25 cellular contexts compared by ENCODE assay signal in genomic region chr1:192160186-192160585, GRCh38. TPM values are rescaled to one million over a fixed set of nuclear protein-coding genes. Genes with fewer than 3 reads are reported as not detected.
A peak's percentile ranks its signal among the peaks of the same experiment; 100 is the strongest.
DNase-seq lines count a peak whose midpoint lies in the region; ATAC-seq and TF ChIP-seq lines count a peak whose summit lies in the region.
"Had no signal": no experiment of that assay in that cellular context is flagged by ENCODE, and none has a peak within 500 bp of the region (broad histone marks: within the 10 kb centered on the region; RNA-seq: fewer than 3 reads in every experiment).

No MANE protein-coding gene starts in this region.

- in situ Hi-C loops in KBM-7 (cut with MboI; ENCODE audit: low pct_unique_long_range_greater_than_20kb, low sequenced_read_pairs) = no loop called here

- H3K4me1 ChIP-seq in OCI-LY1 (ENCODE audit: insufficient read depth, low read length, severe bottlenecking) = peaks cover 6% of the 10 kb centered on the region
- H3K4me1 ChIP-seq: breast epithelium, Caco-2 had no signal

- no peaks in the 10 kb centered on the region for H3K4me1 Mint-ChIP-seq in effector memory CD8-positive, alpha-beta T cell (ENCODE audit: low read depth in 2 of 2)
- H3K4me1 Mint-ChIP-seq: activated B cell treated with CpG ODN at 0.5 μM for 24 hours, memory B cell had no signal

- no peak for TF ChIP-seq CTCF in OCI-LY1 (IDR thresholded peaks at IDR 0.05; ENCODE audit: low read length)

- 0 out of 2 replicates have a peak overlapping the region, but pooled peaks have one; percentile 54 for H3K9ac ChIP-seq in OCI-LY1 (ENCODE audit: low read length)
- H3K9ac ChIP-seq: KMS-11 had no signal

- H3K79me2 ChIP-seq in OCI-LY1 (ENCODE audit: insufficient read depth, low read length) = no peaks in the 10 kb centered on the region

- H3K27me3 Mint-ChIP-seq in effector memory CD8-positive, alpha-beta T cell = no peaks in the 10 kb centered on the region
- H3K27me3 Mint-ChIP-seq: activated B cell treated with CpG ODN at 0.5 μM for 24 hours; activated CD4-positive, alpha-beta memory T cell treated with anti-CD3 and anti-CD28 coated beads for 36 hours; memory B cell; naive thymus-derived CD4-positive, alpha-beta T cell had no signal

- H3K27ac Mint-ChIP-seq in effector memory CD8-positive, alpha-beta T cell = no peak overlapping the region
- H3K27ac Mint-ChIP-seq: activated B cell treated with CpG ODN at 0.5 μM for 24 hours; activated CD4-positive, alpha-beta memory T cell treated with anti-CD3 and anti-CD28 coated beads for 36 hours; memory B cell; naive thymus-derived CD4-positive, alpha-beta T cell had no signal

- no peaks in the 10 kb centered on the region for H3K9me2 ChIP-seq in OCI-LY1 (ENCODE audit: low read depth, low read length)

- peak; percentile 36 to 52 for DNase-seq in AML-193 (lab: John Stamatoyannopoulos, UW)
- DNase-seq in KBM-7 = peak; percentile 43
- no peak for DNase-seq in effector memory CD8-positive, alpha-beta T cell
- no peak for DNase-seq in Right ventricle myocardium inferior (ENCODE audit: missing footprints)
- no peak for DNase-seq in RPMI8226
- DNase-seq: activated B cell treated with CpG ODN at 0.5 μM for 24 hours; activated CD4-positive, alpha-beta memory T cell treated with anti-CD3 and anti-CD28 coated beads for 36 hours; activated gamma-delta T cell; Caco-2; naive thymus-derived CD4-positive, alpha-beta T cell; NCI-H1436; NCI-H524; SHP77 treated with DMSO at 0.1 percent for 48 hours had no signal

- peak overlapping the region; percentile 56 for H3K4me3 ChIP-seq in OCI-LY1 (ENCODE audit: low read depth, low read length, poor library complexity, severe bottlenecking)
- H3K4me3 ChIP-seq: breast epithelium, coronary artery had no signal

- H2AFZ ChIP-seq in OCI-LY1 (ENCODE audit: low read length) = no peak overlapping the region

- ATAC-seq in effector memory CD8-positive, alpha-beta T cell (replicated peaks) = peak; percentile 43
- ATAC-seq in SK-N-SH treated with all-trans-retinoic acid at 6 μM for 48 hours = no peak
- ATAC-seq in HG03520 (IDR thresholded peaks at IDR 0.05; ENCODE audit: unreplicated experiment) = no peak
- no peak for ATAC-seq in Right ventricle myocardium inferior
- ATAC-seq: naive thymus-derived CD4-positive, alpha-beta T cell had no signal

- H3K27ac ChIP-seq in OCI-LY1 (ENCODE audit: low read depth, low read length, poor library complexity, severe bottlenecking) = no peak overlapping the region
- H3K27ac ChIP-seq: breast epithelium, coronary artery, KMS-11 had no signal

- H3K4me2 ChIP-seq in OCI-LY1 (ENCODE audit: low read length) = peak overlapping the region; percentile 5
- H3K4me2 ChIP-seq: KMS-11 had no signal

- intact Hi-C loops in Right ventricle myocardium inferior (cut with DNase I) = no loop called here

- H3K36me3 ChIP-seq in OCI-LY1 (ENCODE audit: insufficient read depth, low read length) = no peaks in the 10 kb centered on the region
- H3K36me3 ChIP-seq: breast epithelium had no signal

- peaks cover 3 to 6% of the 10 kb centered on the region in 2 donors for H3K9me3 Mint-ChIP-seq in effector memory CD8-positive, alpha-beta T cell

- H3K36me3 Mint-ChIP-seq in effector memory CD8-positive, alpha-beta T cell (ENCODE audit: insufficient read depth) = peaks cover 6% of the 10 kb centered on the region
- H3K36me3 Mint-ChIP-seq: activated CD4-positive, alpha-beta memory T cell treated with anti-CD3 and anti-CD28 coated beads for 36 hours; memory B cell; naive thymus-derived CD4-positive, alpha-beta T cell had no signal

- H3K9me3 ChIP-seq in OCI-LY1 (ENCODE audit: low read length) = no peaks in the 10 kb centered on the region
- H3K9me3 ChIP-seq: Caco-2 had no signal

- H3K27me3 ChIP-seq in OCI-LY1 (ENCODE audit: insufficient read depth, low read length) = no peaks in the 10 kb centered on the region
- H3K27me3 ChIP-seq: breast epithelium had no signal

- H3K4me3 Mint-ChIP-seq in effector memory CD8-positive, alpha-beta T cell = no peak overlapping the region
- H3K4me3 Mint-ChIP-seq: activated B cell treated with CpG ODN at 0.5 μM for 24 hours; activated CD4-positive, alpha-beta memory T cell treated with anti-CD3 and anti-CD28 coated beads for 36 hours; memory B cell; naive thymus-derived CD4-positive, alpha-beta T cell had no signal

- H4K20me1 ChIP-seq in OCI-LY1 (ENCODE audit: insufficient read depth, low read length) = no peaks in the 10 kb centered on the region

- H3F3A ChIP-seq in OCI-LY1 (ENCODE audit: insufficient read depth, low read length) = no peaks in the 10 kb centered on the region; the same call in 1 of the 2 replicates

TF ChIP-seq in SK-N-SH treated with all-trans-retinoic acid at 6 μM for 48 hours, 23 proteins besides CTCF, POLR2A, EP300 and RAD21 (continues in another document):
- TF ChIP-seq ZNF8 (CRISPR knock-in tag; IDR thresholded peaks at IDR 0.05) (no peak), ZFP30 (CRISPR knock-in tag; IDR thresholded peaks at IDR 0.05) (no peak), CSDC2 (CRISPR knock-in tag; IDR thresholded peaks at IDR 0.05) (no peak), ZNF70 (CRISPR knock-in tag; IDR thresholded peaks at IDR 0.05) (no peak), PPARA (CRISPR knock-in tag; IDR thresholded peaks at IDR 0.05; ENCODE audit: borderline replicate concordance) (no peak), PATZ1 (CRISPR knock-in tag; IDR thresholded peaks at IDR 0.05; ENCODE audit: borderline replicate concordance) (no peak), CREB5 (CRISPR knock-in tag; IDR thresholded peaks at IDR 0.05; ENCODE audit: low read depth) (no peak), TOX (CRISPR knock-in tag; IDR thresholded peaks at IDR 0.05; ENCODE audit: borderline replicate concordance) (no peak), CSRNP3 (CRISPR knock-in tag; IDR thresholded peaks at IDR 0.05) (no peak), ESRRG (CRISPR knock-in tag; IDR thresholded peaks at IDR 0.05) (no peak), BACH2 (CRISPR knock-in tag; IDR thresholded peaks at IDR 0.05; ENCODE audit: borderline replicate concordance) (no peak), GLIS3 (CRISPR knock-in tag; IDR thresholded peaks at IDR 0.05) (no peak), RARB (CRISPR knock-in tag; IDR thresholded peaks at IDR 0.05) (no peak), TCF4 (CRISPR knock-in tag; IDR thresholded peaks at IDR 0.05; ENCODE audit: borderline replicate concordance) (no peak), ARNTL (CRISPR knock-in tag; IDR thresholded peaks at IDR 0.05; ENCODE audit: borderline replicate concordance, low read depth) (no peak), POU6F1 (CRISPR knock-in tag; IDR thresholded peaks at IDR 0.05; ENCODE audit: borderline replicate concordance, low read depth) (no peak)

RNA-seq across cellular contexts. Expression of gene RGS18, which starts 1.9 kb away (rescaled TPM):
- 1.3 TPM for total RNA-seq in Right ventricle myocardium inferior
- total RNA-seq: activated B cell treated with CpG ODN at 0.5 μM for 24 hours, Caco-2, Daoy, glomerular endothelial cell, HT1080, kidney epithelial cell, osteocyte had no signal

Comparison
In these comparisons a context has a peak if more than half of its experiments do, and no peak if none do; other contexts are left out.
1. DNase-seq: peak in AML-193 (2 of 2) and KBM-7 (single experiment); none in effector memory CD8-positive, alpha-beta T cell (0 of 3), Right ventricle myocardium inferior (single experiment) and RPMI8226 (single experiment).